In genomic region chr5:134113572-134113907, GRCh38 we compare ENCODE assay signal across 10 cellular contexts. TPM values are rescaled to one million over a fixed set of nuclear protein-coding genes. Genes with fewer than 3 reads are reported as not detected.
A peak's percentile ranks its signal among the peaks of the same experiment; 100 is the strongest.
DNase-seq lines count a peak whose midpoint lies in the region; ATAC-seq, FAIRE-seq and TF ChIP-seq lines count a peak whose summit lies in the region.
"Had no signal": no experiment of that assay in that cellular context is flagged by ENCODE, and none has a peak within 500 bp of the region (broad histone marks: within the 10 kb centered on the region; RNA-seq: fewer than 3 reads in every experiment).

No MANE protein-coding gene starts in this region.

- H4K20me1 ChIP-seq in MM.1S (ENCODE audit: insufficient read depth, low read length), result no peaks in the 10 kb centered on the region
- H4K20me1 ChIP-seq in endothelial cell of umbilical vein (replicated peaks; ENCODE audit: control insufficient read depth, extremely low read depth, insufficient read depth, low read length), result no peaks in the 10 kb centered on the region

- CTCF ChIA-PET in endothelial cell of umbilical vein (lab: Charles Lee), result interaction anchor here (5.2 to 8.0 kb wide), 3 partner anchors 12 to 74 kb away, joined by 30 to 47 read pairs (median 43); no protein-coding TSS in a partner anchor

- FAIRE-seq in endothelial cell of umbilical vein (lab: Jason Lieb, UNC) (no peak), urothelium cell line (lab: Jason Lieb, UNC) (no peak)
- FAIRE-seq: islet of Langerhans had no signal

- peaks cover 5 to 7% of the 10 kb centered on the region in 2 donors for H3K36me3 Mint-ChIP-seq in CD14-positive monocyte

- H3K27me3 ChIP-seq in MM.1S (replicated peaks; ENCODE audit: insufficient read depth, low read length), result peaks cover 16% of the 10 kb centered on the region
- H3K27me3 ChIP-seq in endothelial cell of umbilical vein (ENCODE audit: control insufficient read depth in 2 of 2, insufficient read depth in 2 of 2, low read length in 2 of 2), result peaks cover 16% of the 10 kb centered on the region in 2 experiments
- no peaks in the 10 kb centered on the region for H3K27me3 ChIP-seq in parathyroid adenoma (ENCODE audit: control insufficient read depth, insufficient read depth, low read length)
- H3K27me3 ChIP-seq in left lung, result peaks cover 14 to 55% of the 10 kb centered on the region in 2 donors

- intact Hi-C loops in CD14-positive monocyte (cut with micrococcal nuclease) (no loop called here), endothelial cell of umbilical vein (cut with micrococcal nuclease) (no loop called here), left lung (cut with DNase I) (no loop called here)

- H3K27ac ChIP-seq in MM.1S (ENCODE audit: low read length), result no peak overlapping the region
- no peak overlapping the region for H3K27ac ChIP-seq in endothelial cell of umbilical vein (ENCODE audit: insufficient read depth, low read depth, low read length)
- H3K27ac ChIP-seq in parathyroid adenoma, result no peak overlapping the region
- no peak overlapping the region for H3K27ac ChIP-seq in left lung

- H3K9me3 ChIP-seq in MM.1S (replicated peaks; ENCODE audit: insufficient read depth, low read length), result no peaks in the 10 kb centered on the region
- no peaks in the 10 kb centered on the region for H3K9me3 ChIP-seq in endothelial cell of umbilical vein (replicated peaks; ENCODE audit: control insufficient read depth, insufficient read depth, low read length)
- H3K9me3 ChIP-seq in parathyroid adenoma (ENCODE audit: control insufficient read depth, low read length), result no peaks in the 10 kb centered on the region
- no peaks in the 10 kb centered on the region for H3K9me3 ChIP-seq in left lung

- H3K9me1 ChIP-seq in endothelial cell of umbilical vein (replicated peaks; ENCODE audit: control insufficient read depth, extremely low read depth, insufficient read depth, low read length), result no peaks in the 10 kb centered on the region

- H3K9me3 Mint-ChIP-seq in CD14-positive monocyte, result peaks cover 0 to 16% (median 5%) of the 10 kb centered on the region in 7 donors

- POLR2A ChIA-PET in endothelial cell of umbilical vein (lab: Charles Lee), result no interaction called here

- no peak overlapping the region for H3K9ac ChIP-seq in MM.1S (ENCODE audit: low read length)
- no peak overlapping the region for H3K9ac ChIP-seq in endothelial cell of umbilical vein (replicated peaks; ENCODE audit: extremely low read depth, insufficient read depth, low read length)
- H3K9ac ChIP-seq in parathyroid adenoma, result no peak overlapping the region

- H3K79me2 ChIP-seq in MM.1S (ENCODE audit: low read length), result no peaks in the 10 kb centered on the region
- no peaks in the 10 kb centered on the region for H3K79me2 ChIP-seq in endothelial cell of umbilical vein (ENCODE audit: control insufficient read depth, insufficient read depth, low read length)
- no peaks in the 10 kb centered on the region for H3K79me2 ChIP-seq in parathyroid adenoma

- peaks cover 57 to 71% (median 58%) of the 10 kb centered on the region in 3 donors for H3K27me3 Mint-ChIP-seq in CD14-positive monocyte (ENCODE audit: low read depth in 3 of 3)

- H3K4me3 ChIP-seq in MM.1S (ENCODE audit: low read length) (no peak overlapping the region), endothelial cell of umbilical vein (replicated peaks in 1 of 3; ENCODE audit: insufficient read depth in 1 of 3, low read depth in 1 of 3, low read length in 3 of 3) (peak overlapping the region in 1 of 3 experiments; percentile 6), parathyroid adenoma (ENCODE audit: low read depth, low read length) (no peak overlapping the region), left lung (peak overlapping the region in 1 of 2 donors; percentile 68)

- no peaks in the 10 kb centered on the region for H3F3A ChIP-seq in MM.1S (ENCODE audit: insufficient read depth, low read length)

- no peak for TF ChIP-seq CTCF in CD14-positive monocyte (IDR thresholded peaks at IDR 0.05)
- no peak for TF ChIP-seq CTCF in MM.1S (IDR thresholded peaks at IDR 0.05; ENCODE audit: low read length)
- no peak for TF ChIP-seq CTCF in endothelial cell of umbilical vein (IDR thresholded peaks at IDR 0.05; ENCODE audit: extremely low read depth in 1 of 2, insufficient read depth in 1 of 2, low read depth in 1 of 2, low read length in 2 of 2)
- TF ChIP-seq CTCF in parathyroid adenoma (IDR thresholded peaks at IDR 0.05), result no peak
- TF ChIP-seq CTCF in left lung (IDR thresholded peaks at IDR 0.05), result no peak

- dilution Hi-C loops in endothelial cell of umbilical vein (cut with MboI; ENCODE audit: extremely low pct_ligation_motif_present, low sequenced_read_pairs), result no loop called here

- H3K4me1 ChIP-seq in MM.1S (ENCODE audit: low read length), result peaks cover 4% of the 10 kb centered on the region; the same call in 1 of the 2 replicates
- H3K4me1 ChIP-seq in endothelial cell of umbilical vein (ENCODE audit: control insufficient read depth, extremely low read depth, insufficient read depth, low read length), result peaks cover 9% of the 10 kb centered on the region
- peaks cover 9% of the 10 kb centered on the region for H3K4me1 ChIP-seq in parathyroid adenoma
- peaks cover 8 to 23% of the 10 kb centered on the region in 2 donors for H3K4me1 ChIP-seq in left lung

- no peak overlapping the region for H3K27ac Mint-ChIP-seq in CD14-positive monocyte

- peak overlapping the region; percentile 100 for H2AFZ ChIP-seq in MM.1S (ENCODE audit: low read length)
- H2AFZ ChIP-seq in endothelial cell of umbilical vein (ENCODE audit: low read depth, low read length), result peak overlapping the region; percentile 98
- peak overlapping the region; percentile 94 for H2AFZ ChIP-seq in parathyroid adenoma

- peak overlapping the region; percentile 93 to 96 for H3K4me3 Mint-ChIP-seq in CD14-positive monocyte

- H3K4me2 ChIP-seq in MM.1S (ENCODE audit: low read depth, low read length) (peak overlapping the region; percentile 98; the same call in 1 of the 2 replicates), endothelial cell of umbilical vein (ENCODE audit: insufficient read depth, low read length) (peak overlapping the region; percentile 95), parathyroid adenoma (ENCODE audit: low read length) (peak overlapping the region; percentile 78)

- H3K9me2 ChIP-seq in MM.1S (replicated peaks; ENCODE audit: insufficient read depth, low read length), result no peaks in the 10 kb centered on the region

- H3K4me1 Mint-ChIP-seq in CD14-positive monocyte, result peaks cover 14% of the 10 kb centered on the region

- DNase-seq in CD14-positive monocyte (ENCODE audit: low spot score) (no peak), MM.1S (no peak), endothelial cell of umbilical vein (ENCODE audit: low read depth, low spot score) (no peak), left lung (no peak), urothelium cell line (ENCODE audit: low spot score) (no peak), putamen (ENCODE audit: low spot score) (no peak)
- DNase-seq: NCI-H2081 had no signal

- TF ChIP-seq POLR2A in endothelial cell of umbilical vein (IDR thresholded peaks at IDR 0.05; ENCODE audit: low read depth, low read length), result no peak

- H3K36me3 ChIP-seq in MM.1S (replicated peaks; ENCODE audit: insufficient read depth, low read length), result no peaks in the 10 kb centered on the region
- no peaks in the 10 kb centered on the region for H3K36me3 ChIP-seq in endothelial cell of umbilical vein (ENCODE audit: control insufficient read depth in 2 of 2, extremely low read depth in 1 of 2, insufficient read depth in 2 of 2, low read length in 2 of 2)
- no peaks in the 10 kb centered on the region for H3K36me3 ChIP-seq in parathyroid adenoma (ENCODE audit: control insufficient read depth, insufficient read depth, low read length)
- H3K36me3 ChIP-seq in left lung, result no peaks in the 10 kb centered on the region

- no TSS peak for BruUV-seq in endothelial cell of umbilical vein (replicated peaks; lab: Mats Ljungman, UMichigan)

- ATAC-seq in left lung (no peak), GM18870 (IDR thresholded peaks at IDR 0.05; ENCODE audit: unreplicated experiment) (no peak)

TF ChIP-seq in endothelial cell of umbilical vein, 7 proteins besides CTCF, POLR2A, EP300 and RAD21:
- TF ChIP-seq MYC (IDR thresholded peaks at IDR 0.05; ENCODE audit: low read depth, low read length) (no peak), EZH2 (IDR thresholded peaks at IDR 0.05; ENCODE audit: borderline replicate concordance, low read depth, low read length, severe bottlenecking) (peak; percentile 79), POLR2AphosphoS5 (IDR thresholded peaks at IDR 0.05; ENCODE audit: insufficient read depth, low read depth, low read length) (no peak), FOS (IDR thresholded peaks at IDR 0.05; ENCODE audit: borderline replicate concordance, insufficient read depth, low read length) (no peak)
- TF ChIP-seq, protein P1, sequence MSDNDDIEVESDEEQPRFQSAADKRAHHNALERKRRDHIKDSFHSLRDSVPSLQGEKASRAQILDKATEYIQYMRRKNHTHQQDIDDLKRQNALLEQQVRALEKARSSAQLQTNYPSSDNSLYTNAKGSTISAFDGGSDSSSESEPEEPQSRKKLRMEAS (IDR thresholded peaks at IDR 0.05; ENCODE audit: insufficient read depth, insufficient read length), result no peak

RNA-seq across cellular contexts. Expression of gene TCF7, which starts 0.9 kb away (rescaled TPM):
- polyA plus RNA-seq in CD14-positive monocyte, result under 1 TPM; 0.83 to 0.84 TPM
- 2.3 and 2.5 TPM in 2 replicates for total RNA-seq in endothelial cell of umbilical vein
- polyA plus RNA-seq in endothelial cell of umbilical vein, result 1.5 and 1.8 TPM in 2 replicates
- 2.0 and 2.1 TPM in 2 replicates for polyA plus RNA-seq in endothelial cell of umbilical vein (2011; cell fraction: cytosol; rRNA removed)
- 2.2 and 2.3 TPM in 2 replicates for polyA plus RNA-seq in endothelial cell of umbilical vein (2011; cell fraction: nucleus; rRNA removed)
- 2.2 and 2.6 TPM in 2 replicates for polyA plus RNA-seq in endothelial cell of umbilical vein (2012)
- 2.7 and 6.1 TPM in 2 replicates for polyA minus RNA-seq in endothelial cell of umbilical vein
- polyA minus RNA-seq in endothelial cell of umbilical vein (2011; cell fraction: cytosol; rRNA and poly(A)+ RNA removed), result not detected
- polyA minus RNA-seq in endothelial cell of umbilical vein (2011; cell fraction: nucleus; rRNA and poly(A)+ RNA removed), result 2.5 and 2.6 TPM in 2 replicates
- 1 to 10 TPM; 4.8 to 5.1 TPM for total RNA-seq in left lung
